8 cellular contexts compared by ENCODE assay signal in genomic region chr7:155206286-155207020, GRCh38.
DNase-seq lines count a peak whose midpoint lies in the region; ATAC-seq and TF ChIP-seq lines count a peak whose summit lies in the region.

No MANE protein-coding gene starts in this region.

- peak overlapping the region; percentile 91 for H3K27ac ChIP-seq in right cardiac atrium (ENCODE audit: low read length)

- no peaks in the 10 kb centered on the region for H3K27me3 ChIP-seq in right cardiac atrium (ENCODE audit: control insufficient read depth, insufficient read depth)

- no peak overlapping the region for H3K4me3 ChIP-seq in right cardiac atrium (ENCODE audit: low read length)

- H3K9me3 ChIP-seq in right cardiac atrium (ENCODE audit: control insufficient read depth, low read length): no peaks in the 10 kb centered on the region

- no peaks in the 10 kb centered on the region for H3K4me1 ChIP-seq in right cardiac atrium (ENCODE audit: control insufficient read depth, insufficient read depth, low read length)

- WGBS in right cardiac atrium: 45% methylated on average over 21 of the region's 21 CpGs

- ATAC-seq in GM18505 (IDR thresholded peaks at IDR 0.05; ENCODE audit: unreplicated experiment): peak; percentile 36
- peak; percentile 33 for ATAC-seq in HG02884 (IDR thresholded peaks at IDR 0.05; ENCODE audit: unreplicated experiment)
- peak; percentile 66 to 80 for ATAC-seq in right cardiac atrium
- no peak for ATAC-seq in HG03139 (IDR thresholded peaks at IDR 0.05; ENCODE audit: unreplicated experiment)

- intact Hi-C loops in right cardiac atrium (cut with DNase I): no loop called here

- no peak for TF ChIP-seq POLR2A in GM18505 (IDR thresholded peaks at IDR 0.05; ENCODE audit: borderline replicate concordance, extremely low read depth, insufficient read depth, insufficient read length)
- TF ChIP-seq POLR2A in Raji (IDR thresholded peaks at IDR 0.05; ENCODE audit: insufficient read depth, low read depth, low read length): peak; percentile 45

- peak; percentile 79 for DNase-seq in activated naive CD4-positive, alpha-beta T cell treated with anti-CD3 and anti-CD28 coated beads, Interleukin-2, amount 50 U/mL, for 16 hours
- peak; percentile 78 to 84 (median 83) for DNase-seq in right cardiac atrium
- DNase-seq in stimulated activated CD4-positive, alpha-beta T cell treated with anti-CD3 and anti-CD28 coated beads, Interleukin-15, amount 100 ng/mL, for 48 hours (ENCODE audit: low read depth in 2 of 2): peak; percentile 59 to 80
- no peak for DNase-seq in NCI-H1694 treated with DMSO at 0.1 percent for 48 hours (lab: John Stamatoyannopoulos, UW)
